ENCODE assay signal across 14 cellular contexts in the genomic region with DNA sequence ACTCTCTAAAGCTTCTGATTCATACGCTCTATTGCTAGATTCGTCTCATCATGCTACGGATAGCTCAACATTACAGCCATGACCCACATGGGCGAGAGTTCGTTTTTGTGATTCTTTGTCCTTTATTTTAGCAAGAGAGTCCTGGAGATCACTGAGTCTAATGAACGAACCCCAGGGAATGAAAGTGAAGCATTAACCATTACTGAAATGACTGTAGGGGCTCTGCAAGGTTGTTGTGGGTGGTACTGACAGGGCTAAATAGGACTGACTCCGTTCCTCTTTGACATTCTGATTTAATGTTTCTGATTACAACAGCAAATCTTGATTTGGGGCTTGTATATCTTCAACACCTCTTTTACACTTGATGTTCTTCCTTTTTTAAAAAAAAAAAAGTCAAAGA. TPM values are rescaled to one million over a fixed set of nuclear protein-coding genes. Genes with fewer than 3 reads are reported as not detected.
DNase-seq lines count a peak whose midpoint lies in the region; ATAC-seq, FAIRE-seq and TF ChIP-seq lines count a peak whose summit lies in the region.
"Had no signal": no experiment of that assay in that cellular context is flagged by ENCODE, and none has a peak within 500 bp of the region (broad histone marks: within the 10 kb centered on the region; RNA-seq: fewer than 3 reads in every experiment).

No MANE protein-coding gene starts in this region.

- H3K4me3 Mint-ChIP-seq in activated naive CD8-positive, alpha-beta T cell treated with anti-CD3 and anti-CD28 coated beads for 36 hours, result peak overlapping the region; percentile 10
- no peak overlapping the region for H3K4me3 Mint-ChIP-seq in mesothelial cell of epicardium
- H3K4me3 Mint-ChIP-seq: naive thymus-derived CD4-positive, alpha-beta T cell had no signal

- H3K9ac ChIP-seq in kidney (ENCODE audit: low read length in 2 of 2), result no peak overlapping the region

- H3K9me3 ChIP-seq in kidney (ENCODE audit: control insufficient read depth in 1 of 2, low read length in 2 of 2), result no peaks in the 10 kb centered on the region
- H3K9me3 ChIP-seq in prostate gland, result no peaks in the 10 kb centered on the region
- H3K9me3 ChIP-seq: tibial nerve had no signal

- H3K4me3 ChIP-seq in kidney (ENCODE audit: low read length in 2 of 2) (no peak overlapping the region), prostate gland (no peak overlapping the region)
- H3K4me3 ChIP-seq: tibial nerve had no signal

- H3K27me3 Mint-ChIP-seq in activated naive CD8-positive, alpha-beta T cell treated with anti-CD3 and anti-CD28 coated beads for 36 hours, result no peaks in the 10 kb centered on the region
- peaks cover 36% of the 10 kb centered on the region for H3K27me3 Mint-ChIP-seq in mesothelial cell of epicardium (ENCODE audit: low read depth)
- H3K27me3 Mint-ChIP-seq: naive thymus-derived CD4-positive, alpha-beta T cell had no signal

- no peak for FAIRE-seq in kidney (lab: Jason Lieb, UNC)

- TF ChIP-seq CTCF in GM20000 (IDR thresholded peaks at IDR 0.05; ENCODE audit: extremely low read depth, missing control alignments) (no peak), kidney (IDR thresholded peaks at IDR 0.05; ENCODE audit: borderline replicate concordance, extremely low read depth, insufficient read depth) (no peak), prostate gland (IDR thresholded peaks at IDR 0.05) (no peak), mesothelial cell of epicardium (IDR thresholded peaks at IDR 0.05; ENCODE audit: unreplicated experiment) (no peak)

- intact Hi-C loops in kidney (cut with DNase I) (no loop called here), prostate gland (cut with DNase I) (no loop called here)

- DNase-seq in GM20000 (ENCODE audit: low spot score) (peak; percentile 53), kidney (no peak), prostate gland (ENCODE audit: low spot score) (no peak), mesothelial cell of epicardium (ENCODE audit: low spot score in 2 of 2, unreplicated experiment in 2 of 2) (no peak)
- no peak for DNase-seq in activated naive CD8-positive, alpha-beta T cell treated with anti-CD3 and anti-CD28 coated beads for 36 hours
- DNase-seq: activated CD8-positive, alpha-beta memory T cell treated with anti-CD3 and anti-CD28 coated beads, Interleukin-2, amount 50 U/mL, for 48 hours; dermis blood vessel endothelial cell; hypothalamus; naive thymus-derived CD4-positive, alpha-beta T cell; NCI-H1436; SHP77 had no signal

- ATAC-seq in GM18861 (IDR thresholded peaks at IDR 0.05; ENCODE audit: unreplicated experiment), result peak; percentile 88
- ATAC-seq in HG03108 (IDR thresholded peaks at IDR 0.05; ENCODE audit: unreplicated experiment), result peak; percentile 73
- ATAC-seq: naive thymus-derived CD4-positive, alpha-beta T cell had no signal

- no peaks in the 10 kb centered on the region for H3K4me1 ChIP-seq in kidney (ENCODE audit: control insufficient read depth in 1 of 2, insufficient read depth in 1 of 2, low read depth in 1 of 2, low read length in 2 of 2)
- no peaks in the 10 kb centered on the region for H3K4me1 ChIP-seq in prostate gland (replicated peaks)
- H3K4me1 ChIP-seq: tibial nerve had no signal

- H3K4me1 Mint-ChIP-seq in activated naive CD8-positive, alpha-beta T cell treated with anti-CD3 and anti-CD28 coated beads for 36 hours, result peaks cover 15% of the 10 kb centered on the region
- H3K4me1 Mint-ChIP-seq in mesothelial cell of epicardium, result no peaks in the 10 kb centered on the region

- 81% methylated on average over 7 of the region's 7 CpGs for WGBS in prostate gland

- no peak for TF ChIP-seq POLR2A in prostate gland (IDR thresholded peaks at IDR 0.05)

- H3K9me3 Mint-ChIP-seq in activated naive CD8-positive, alpha-beta T cell treated with anti-CD3 and anti-CD28 coated beads for 36 hours, result no peaks in the 10 kb centered on the region
- H3K9me3 Mint-ChIP-seq in mesothelial cell of epicardium, result no peaks in the 10 kb centered on the region
- H3K9me3 Mint-ChIP-seq: naive thymus-derived CD4-positive, alpha-beta T cell had no signal

- H3K27me3 ChIP-seq in prostate gland (replicated peaks; ENCODE audit: insufficient read depth), result no peaks in the 10 kb centered on the region
- H3K27me3 ChIP-seq: tibial nerve had no signal

- peak overlapping the region; percentile 79 for H3K27ac Mint-ChIP-seq in activated naive CD8-positive, alpha-beta T cell treated with anti-CD3 and anti-CD28 coated beads for 36 hours
- no peak overlapping the region for H3K27ac Mint-ChIP-seq in mesothelial cell of epicardium

- peaks cover 14% of the 10 kb centered on the region for H3K36me3 Mint-ChIP-seq in activated naive CD8-positive, alpha-beta T cell treated with anti-CD3 and anti-CD28 coated beads for 36 hours
- no peaks in the 10 kb centered on the region for H3K36me3 Mint-ChIP-seq in mesothelial cell of epicardium

- H3K27ac ChIP-seq in kidney (ENCODE audit: low read depth in 2 of 2, low read length in 2 of 2) (no peak overlapping the region), prostate gland (no peak overlapping the region)
- H3K27ac ChIP-seq: tibial nerve had no signal

- no peaks in the 10 kb centered on the region for H3K36me3 ChIP-seq in kidney (ENCODE audit: control insufficient read depth in 1 of 2, insufficient read depth in 2 of 2, low read length in 2 of 2)
- no peaks in the 10 kb centered on the region for H3K36me3 ChIP-seq in prostate gland
- H3K36me3 ChIP-seq: tibial nerve had no signal

RNA-seq across cellular contexts. Expression of a gene that starts 13.7 kb away (rescaled TPM):
- total RNA-seq in activated naive CD8-positive, alpha-beta T cell treated with anti-CD3 and anti-CD28 coated beads for 36 hours, result 10 to 100 TPM; 70.3 to 76.3 TPM
- 75.1 TPM for total RNA-seq in kidney
- 112 TPM for polyA plus RNA-seq in kidney (ENCODE audit: insufficient read depth, low read depth, low replicate concordance)
- 10 to 100 TPM; 71.3 to 81.7 TPM for total RNA-seq in prostate gland
- 59.5 to 63.2 TPM (median 61.9 TPM) in 3 replicates for total RNA-seq in mesothelial cell of epicardium

RNA-seq across cellular contexts. Expression of a gene that starts 42.7 kb away (rescaled TPM):
- 1 to 10 TPM; 3.0 to 3.4 TPM for total RNA-seq in activated naive CD8-positive, alpha-beta T cell treated with anti-CD3 and anti-CD28 coated beads for 36 hours
- total RNA-seq in kidney, result 3.0 TPM
- 0.22 TPM for polyA plus RNA-seq in kidney (ENCODE audit: insufficient read depth, low read depth, low replicate concordance)
- total RNA-seq in prostate gland, result 1 to 10 TPM in 1 of 2 donors, under 1 TPM in 1; 0.59 to 1.2 TPM
- total RNA-seq in mesothelial cell of epicardium, result 0.67 to 0.78 TPM (median 0.72 TPM) in 3 replicates
